Comparison of ENCODE assay signal across 20 cellular contexts in the genomic region with DNA sequence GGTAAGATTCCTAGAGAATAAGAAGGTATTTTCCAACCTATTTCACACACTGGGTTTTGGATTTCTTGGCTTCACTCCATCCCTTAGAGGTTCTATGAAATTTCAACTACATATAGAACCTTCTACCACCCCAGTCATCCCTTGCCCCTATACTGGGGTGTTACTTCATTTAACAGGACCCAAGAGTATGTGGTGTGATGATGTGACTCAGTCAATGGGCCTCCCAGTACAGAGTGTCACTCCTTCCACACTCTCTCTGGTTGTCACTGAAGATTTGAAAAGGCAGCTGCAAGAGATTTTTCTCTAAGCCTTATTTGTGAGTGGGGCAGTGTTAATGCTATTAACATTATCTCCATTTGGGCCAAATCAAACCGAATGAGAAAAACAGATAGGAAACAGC.
"Had no signal": no experiment of that assay in that cellular context is flagged by ENCODE, and none has a peak within 500 bp of the region (broad histone marks: within the 10 kb centered on the region; RNA-seq: fewer than 3 reads in every experiment).

No MANE protein-coding gene starts in this region.

- H3K9me3 Mint-ChIP-seq: memory B cell had no signal

- H3K27ac Mint-ChIP-seq: endodermal cell; memory B cell; naive thymus-derived CD4-positive, alpha-beta T cell had no signal

- H3K27me3 Mint-ChIP-seq: memory B cell had no signal

- H3K4me3 Mint-ChIP-seq: endodermal cell; memory B cell; naive thymus-derived CD4-positive, alpha-beta T cell; nephron progenitor cell had no signal

- H3K4me1 Mint-ChIP-seq: memory B cell; naive thymus-derived CD4-positive, alpha-beta T cell had no signal

- DNase-seq: effector CD4-positive, alpha-beta T cell; endodermal cell; erythroblast; foreskin melanocyte; head of caudate nucleus; kidney; left cardiac atrium; left ventricle myocardium inferior; lower lobe of right lung; midbrain; naive thymus-derived CD4-positive, alpha-beta T cell; nephron progenitor cell; sigmoid colon; small intestine; stimulated activated CD4-positive, alpha-beta T cell treated with anti-CD3 and anti-CD28 coated beads, Interleukin-12 subunit alpha, Interleukin-12 subunit beta, amount 100 ng/mL, for 4 hours; stimulated activated naive CD4-positive, alpha-beta T cell treated with Interleukin-2 at 50 U/mL for 16 hours; tibial artery; upper lobe of left lung; uterus had no signal

- ATAC-seq: left cardiac atrium; lower lobe of right lung; naive thymus-derived CD4-positive, alpha-beta T cell had no signal

- H3K36me3 Mint-ChIP-seq: memory B cell; naive thymus-derived CD4-positive, alpha-beta T cell had no signal
